In genomic region chr14:72665259-72665658, GRCh38 we compare ENCODE assay signal across 12 cellular contexts.
DNase-seq lines count a peak whose midpoint lies in the region; ATAC-seq and TF ChIP-seq lines count a peak whose summit lies in the region.
"Had no signal": no experiment of that assay in that cellular context is flagged by ENCODE, and none has a peak within 500 bp of the region (broad histone marks: within the 10 kb centered on the region; RNA-seq: fewer than 3 reads in every experiment).

No MANE protein-coding gene starts in this region.

- peak overlapping the region; percentile 25 to 49 for H3K4me3 Mint-ChIP-seq in activated T-cell treated with anti-CD3 and anti-CD28 coated beads, Interleukin-2, amount 50 U/mL, for 72 hours
- H3K4me3 Mint-ChIP-seq: activated naive CD8-positive, alpha-beta T cell; mesothelial cell of epicardium had no signal

- peaks cover 20% of the 10 kb centered on the region for H3K27me3 Mint-ChIP-seq in activated T-cell treated with anti-CD3 and anti-CD28 coated beads, Interleukin-2, amount 50 U/mL, for 72 hours (ENCODE audit: low read depth)

- H2AFZ ChIP-seq in fibroblast of lung (ENCODE audit: low read length) = no peak overlapping the region
- H2AFZ ChIP-seq in smooth muscle cell (ENCODE audit: low read depth) = no peak overlapping the region

- H3K4me2 ChIP-seq in fibroblast of lung (ENCODE audit: extremely low read depth, insufficient read depth, low read length) = peak overlapping the region; percentile 68
- no peak overlapping the region for H3K4me2 ChIP-seq in smooth muscle cell

- H3K4me1 Mint-ChIP-seq in activated T-cell treated with anti-CD3 and anti-CD28 coated beads, Interleukin-2, amount 50 U/mL, for 72 hours (ENCODE audit: low read depth) = peaks cover 32% of the 10 kb centered on the region

- intact Hi-C loops in aorta (cut with DNase I) = no loop called here

- peak; percentile 84 to 85 for ATAC-seq in activated T-cell treated with anti-CD3 and anti-CD28 coated beads, Interleukin-2, amount 50 U/mL, for 72 hours (replicated peaks in 1 of 2)
- ATAC-seq in GM18519 (IDR thresholded peaks at IDR 0.05; ENCODE audit: low FRiP score, unreplicated experiment) = no peak
- ATAC-seq in HG03469 (IDR thresholded peaks at IDR 0.05; ENCODE audit: unreplicated experiment) = no peak
- no peak for ATAC-seq in aorta (ENCODE audit: low FRiP score)
- ATAC-seq: esophagus mucosa had no signal

- WGBS in smooth muscle cell (ENCODE audit: low lambda C conversion rate) = 33% methylated on average over 3 of the region's 3 CpGs
- 7 to 9% methylated on average over 3 of the region's 3 CpGs for WGBS in aorta, 2 donors

- no peaks in the 10 kb centered on the region for H3F3A ChIP-seq in smooth muscle cell (ENCODE audit: low read depth)

- H3K79me2 ChIP-seq in fibroblast of lung (ENCODE audit: control insufficient read depth, insufficient read depth, low read length) (no peaks in the 10 kb centered on the region), smooth muscle cell (ENCODE audit: low read depth) (no peaks in the 10 kb centered on the region)

- H3K36me3 Mint-ChIP-seq in activated T-cell treated with anti-CD3 and anti-CD28 coated beads, Interleukin-2, amount 50 U/mL, for 72 hours (ENCODE audit: insufficient read depth in 2 of 2) = no peaks in the 10 kb centered on the region
- H3K36me3 Mint-ChIP-seq: mesothelial cell of epicardium had no signal

- no peaks in the 10 kb centered on the region for H3K27me3 ChIP-seq in SJSA1 (replicated peaks)
- no peaks in the 10 kb centered on the region for H3K27me3 ChIP-seq in fibroblast of lung (ENCODE audit: control insufficient read depth, insufficient read depth, low read length)
- no peaks in the 10 kb centered on the region for H3K27me3 ChIP-seq in smooth muscle cell (ENCODE audit: low read depth)
- H3K27me3 ChIP-seq in aorta (ENCODE audit: control insufficient read depth in 1 of 2, insufficient read depth in 2 of 2, low read length in 1 of 2) = no peaks in the 10 kb centered on the region

- H3K9me3 ChIP-seq in SJSA1 (replicated peaks) (no peaks in the 10 kb centered on the region), fibroblast of lung (ENCODE audit: control insufficient read depth, insufficient read depth, low read depth, low read length) (no peaks in the 10 kb centered on the region), smooth muscle cell (replicated peaks; ENCODE audit: low read depth) (no peaks in the 10 kb centered on the region), aorta (ENCODE audit: control insufficient read depth, low read length) (no peaks in the 10 kb centered on the region)

- no peaks in the 10 kb centered on the region for H3K36me3 ChIP-seq in SJSA1
- H3K36me3 ChIP-seq in fibroblast of lung (ENCODE audit: control insufficient read depth, insufficient read depth, low read length) = peaks cover 5% of the 10 kb centered on the region
- H3K36me3 ChIP-seq in smooth muscle cell (ENCODE audit: low read depth) = no peaks in the 10 kb centered on the region
- H3K36me3 ChIP-seq in aorta (ENCODE audit: control insufficient read depth in 1 of 2, insufficient read depth in 2 of 2, low read length in 1 of 2) = no peaks in the 10 kb centered on the region

- H3K9me3 Mint-ChIP-seq in activated T-cell treated with anti-CD3 and anti-CD28 coated beads, Interleukin-2, amount 50 U/mL, for 72 hours = peaks cover 0 to 5% of the 10 kb centered on the region in 2 donors
- H3K9me3 Mint-ChIP-seq: mesothelial cell of epicardium had no signal

- H3K27ac Mint-ChIP-seq in activated T-cell treated with anti-CD3 and anti-CD28 coated beads, Interleukin-2, amount 50 U/mL, for 72 hours = peak overlapping the region; percentile 48
- H3K27ac Mint-ChIP-seq: activated naive CD8-positive, alpha-beta T cell; mesothelial cell of epicardium had no signal

- TF ChIP-seq CTCF in fibroblast of lung (conservative IDR thresholded peaks at IDR 0.05 in 1 of 2, IDR thresholded peaks at IDR 0.05 in 1 of 2; ENCODE audit: low read depth in 1 of 2, low read length in 2 of 2) = no peak
- no peak for TF ChIP-seq CTCF in smooth muscle cell (IDR thresholded peaks at IDR 0.05; ENCODE audit: borderline replicate concordance, insufficient read depth, poor library complexity, severe bottlenecking)

- H4K20me1 ChIP-seq in fibroblast of lung (ENCODE audit: control insufficient read depth, extremely low read depth, insufficient read depth, low read length) (no peaks in the 10 kb centered on the region), smooth muscle cell (ENCODE audit: low read depth) (no peaks in the 10 kb centered on the region)

- DNase-seq in activated T-cell treated with anti-CD3 and anti-CD28 coated beads, Interleukin-2, amount 50 U/mL, for 72 hours = peak; percentile 4 to 39
- DNase-seq in activated T-cell treated with anti-CD3 and anti-CD28 coated beads for 4 hours (no peak), SJSA1 (ENCODE audit: low read depth in 1 of 2, low spot score in 2 of 2) (peak; percentile 66 to 87), fibroblast of lung (ENCODE audit: low read depth in 2 of 2) (peak; percentile 93 to 100), smooth muscle cell (lab: John Stamatoyannopoulos, UW; ENCODE audit: unreplicated experiment) (no peak), aorta (no peak)
- DNase-seq: stimulated activated CD4-positive, alpha-beta T cell treated with anti-CD3 and anti-CD28 coated beads, Interleukin-15, amount 100 ng/mL, for 24 hours had no signal

- H3K4me3 ChIP-seq in SJSA1 (no peak overlapping the region), fibroblast of lung (replicated peaks in 1 of 4; ENCODE audit: control extremely low read depth in 1 of 4, insufficient read depth in 1 of 4, low read depth in 3 of 4, low read length in 4 of 4) (peak overlapping the region in 1 of 4 experiments; percentile 10), smooth muscle cell (no peak overlapping the region), aorta (ENCODE audit: low read length in 2 of 2) (no peak overlapping the region)

- H3K9ac ChIP-seq in fibroblast of lung (ENCODE audit: insufficient read depth, low read length) (no peak overlapping the region), smooth muscle cell (ENCODE audit: low read depth) (no peak overlapping the region)

- H3K27ac ChIP-seq in SJSA1 = peak overlapping the region; percentile 95
- peak overlapping the region; percentile 80 for H3K27ac ChIP-seq in fibroblast of lung (ENCODE audit: insufficient read depth, low read length)
- peak overlapping the region; percentile 69 for H3K27ac ChIP-seq in smooth muscle cell (ENCODE audit: low read depth)
- peak overlapping the region in 1 of 2 donors; percentile 8 for H3K27ac ChIP-seq in aorta (ENCODE audit: low read depth in 1 of 2, low read length in 2 of 2)

- H3K4me1 ChIP-seq in SJSA1 (replicated peaks) = peaks cover 36% of the 10 kb centered on the region
- H3K4me1 ChIP-seq in fibroblast of lung (ENCODE audit: control insufficient read depth, extremely low read depth, insufficient read depth, low read length) = peaks cover 26% of the 10 kb centered on the region
- H3K4me1 ChIP-seq in smooth muscle cell (ENCODE audit: low read depth) = peaks cover 6% of the 10 kb centered on the region
- no peaks in the 10 kb centered on the region for H3K4me1 ChIP-seq in aorta (ENCODE audit: control insufficient read depth in 1 of 2, insufficient read depth in 2 of 2, low read length in 2 of 2)

Comparison
In these comparisons a context has a peak if more than half of its experiments do, and no peak if none do; other contexts are left out.
1. DNase-seq: peak in activated T-cell treated with anti-CD3 and anti-CD28 coated beads, Interleukin-2, amount 50 U/mL, for 72 hours (2 of 2), SJSA1 (2 of 2) and fibroblast of lung (2 of 2); none in activated T-cell treated with anti-CD3 and anti-CD28 coated beads for 4 hours (single experiment), smooth muscle cell (single experiment) and aorta (0 of 2).
2. ATAC-seq: peak in activated T-cell treated with anti-CD3 and anti-CD28 coated beads, Interleukin-2, amount 50 U/mL, for 72 hours (2 of 2); none in GM18519 (single experiment), HG03469 (single experiment) and aorta (single experiment).